Comparison of ENCODE assay signal across 8 cellular contexts in genomic region chr3:102053375-102053989, GRCh38.
A peak's percentile ranks its signal among the peaks of the same experiment; 100 is the strongest.
DNase-seq lines count a peak whose midpoint lies in the region; ATAC-seq and TF ChIP-seq lines count a peak whose summit lies in the region.
"Had no signal": no experiment of that assay in that cellular context is flagged by ENCODE, and none has a peak within 500 bp of the region (broad histone marks: within the 10 kb centered on the region; RNA-seq: fewer than 3 reads in every experiment).

No MANE protein-coding gene starts in this region.

- CTCF ChIA-PET in GM10248 (lab: Yijun Ruan, JAX) = interaction anchor here (0.6 to 1.6 kb wide), 4 partner anchors 22 to 853 kb away, joined by 3 to 4 read pairs (median 3); no protein-coding TSS in a partner anchor

- no peak for TF ChIP-seq CTCF in astrocyte of the cerebellum (IDR thresholded peaks at IDR 0.05; ENCODE audit: low read depth, low read length, missing control alignments)
- no peak for TF ChIP-seq CTCF in GM10248 (IDR thresholded peaks at IDR 0.05; ENCODE audit: control extremely low read depth, extremely low read depth, low read depth, missing control alignments)

- ATAC-seq in GM18861 (IDR thresholded peaks at IDR 0.05; ENCODE audit: unreplicated experiment) (peak; percentile 47), HG02973 (IDR thresholded peaks at IDR 0.05; ENCODE audit: unreplicated experiment) (peak; percentile 52)
- ATAC-seq: mucosa of descending colon had no signal

- in situ Hi-C loops in astrocyte of the cerebellum (cut with HindIII; ENCODE audit: low sequenced_read_pairs) = no loop called here

- POLR2A ChIA-PET in GM10248 (lab: Yijun Ruan, JAX) = no interaction called here

- no peak overlapping the region for H3K4me3 ChIP-seq in astrocyte of the cerebellum (ENCODE audit: low read depth, low read length)
- H3K4me3 ChIP-seq: mucosa of descending colon had no signal

- peak; percentile 71 for DNase-seq in astrocyte of the cerebellum (ENCODE audit: low read depth)
- DNase-seq in pulmonary artery endothelial cell (ENCODE audit: low read depth, low spot score) = peak; percentile 19
- no peak for DNase-seq in GM10248 (ENCODE audit: extremely low spot score)
- no peak for DNase-seq in medulla oblongata (ENCODE audit: extremely low spot score)
- DNase-seq in mesenteric fat pad (ENCODE audit: low spot score) = no peak
- DNase-seq: mucosa of descending colon had no signal

Comparison
In these comparisons a context has a peak if more than half of its experiments do, and no peak if none do; other contexts are left out.
1. DNase-seq: peak in astrocyte of the cerebellum (single experiment) and pulmonary artery endothelial cell (single experiment); none in GM10248 (single experiment), medulla oblongata (single experiment) and mesenteric fat pad (single experiment).